Comparison of ENCODE assay signal across 8 cellular contexts in genomic region chr12:120469450-120470149, GRCh38. TPM values are rescaled to one million over a fixed set of nuclear protein-coding genes. Genes with fewer than 3 reads are reported as not detected.
A peak's percentile ranks its signal among the peaks of the same experiment; 100 is the strongest.
DNase-seq lines count a peak whose midpoint lies in the region; ATAC-seq and TF ChIP-seq lines count a peak whose summit lies in the region.

TSS of gene SRSF9 (minus strand) at chr12:120469748. CDS start at chr12:120469609, 139 bp downstream.

- H3K4me1 ChIP-seq in adipocyte (ENCODE audit: control insufficient read depth, insufficient read depth, low read length) (peaks cover 29% of the 10 kb centered on the region), heart left ventricle (peaks cover 0 to 45% (median 31%) of the 10 kb centered on the region in 12 donors), upper lobe of left lung (peaks cover 24 to 38% (median 30%) of the 10 kb centered on the region in 4 donors)

- WGBS in heart left ventricle, 4 donors, result 0 to 1% (median 0%) methylated on average over 46 to 88 of the region's 88 CpGs
- WGBS in upper lobe of left lung, 2 donors, result 0 to 4% methylated on average over 18 to 29 of the region's 88 CpGs

- no peaks in the 10 kb centered on the region for H3K9me3 ChIP-seq in adipocyte (ENCODE audit: control insufficient read depth, low read length)
- no peaks in the 10 kb centered on the region for H3K9me3 ChIP-seq in heart left ventricle
- no peaks in the 10 kb centered on the region for H3K9me3 ChIP-seq in upper lobe of left lung

- TF ChIP-seq EP300 in upper lobe of left lung (IDR thresholded peaks at IDR 0.05), result peak in 1 of 4 donors; percentile 46

- H3K27me3 ChIP-seq in adipocyte (replicated peaks; ENCODE audit: control insufficient read depth, insufficient read depth, low read length) (no peaks in the 10 kb centered on the region), heart left ventricle (no peaks in the 10 kb centered on the region), upper lobe of left lung (no peaks in the 10 kb centered on the region)

- ATAC-seq in HG02798 (IDR thresholded peaks at IDR 0.05; ENCODE audit: poor library complexity, unreplicated experiment), result peak; percentile 82
- peak; percentile 95 to 98 (median 96) for ATAC-seq in heart left ventricle
- ATAC-seq in upper lobe of left lung (ENCODE audit: low FRiP score in 2 of 2), result peak; percentile 96 to 97

- H3K27ac ChIP-seq in heart left ventricle (peak within 1 kb of the TSS; percentile 76 to 96 (median 92)), upper lobe of left lung (peak within 1 kb of the TSS; percentile 93 to 98 (median 95))

- TF ChIP-seq CTCF in GM12874 (IDR thresholded peaks at IDR 0.05; ENCODE audit: insufficient read depth, low read depth, low read length) (peak; percentile 99), heart left ventricle (IDR thresholded peaks at IDR 0.05) (peak; percentile 84 to 100 (median 94)), upper lobe of left lung (IDR thresholded peaks at IDR 0.05) (peak; percentile 85 to 98 (median 97))

- intact Hi-C loops in heart left ventricle (cut with DNase I), result loop anchor here in 3 of 10 donors (2.0 to 10.0 kb wide), 3 partner anchors 25 to 95 kb away; partner anchors contain the start of gene DYNLL1 (in 1 of the 3)
- intact Hi-C loops in posterior cingulate gyrus (cut with DNase I), result loop anchor here (1.0 to 10.0 kb wide), 2 partner anchors 27 to 65 kb away; partner anchors contain the start of genes DYNLL1 and RNF10

- peak within 1 kb of the TSS; percentile 91 for H3K4me3 ChIP-seq in adipocyte (ENCODE audit: low read length)
- H3K4me3 ChIP-seq in heart left ventricle, result peak within 1 kb of the TSS; percentile 63 to 99 (median 92)
- peak within 1 kb of the TSS; percentile 64 to 93 (median 88) for H3K4me3 ChIP-seq in upper lobe of left lung

- DNase-seq in NCI-H1417 treated with DMSO at 0.1 percent for 48 hours (lab: John Stamatoyannopoulos, UW) (peak; percentile 66), SW480 (ENCODE audit: low spot score) (peak; percentile 93), adipocyte (ENCODE audit: low read depth) (peak; percentile 99), heart left ventricle (peak; percentile 96 to 99 (median 97)), posterior cingulate gyrus (peak; percentile 93 to 99 (median 96)), upper lobe of left lung (peak; percentile 97 to 100)

- H3K9ac ChIP-seq in adipocyte (ENCODE audit: low read length), result peak within 1 kb of the TSS; percentile 94

- TF ChIP-seq POLR2A in heart left ventricle (IDR thresholded peaks at IDR 0.05) (peak in 1 of 2 donors; percentile 61), upper lobe of left lung (IDR thresholded peaks at IDR 0.05) (peak in 3 of 4 donors; percentile 70 to 85 (median 85))

- peaks cover 18% of the 10 kb centered on the region for H3K36me3 ChIP-seq in adipocyte (ENCODE audit: control insufficient read depth, insufficient read depth, low read length, severe bottlenecking)
- H3K36me3 ChIP-seq in heart left ventricle, result peaks cover 0 to 31% (median 26%) of the 10 kb centered on the region in 9 donors
- H3K36me3 ChIP-seq in upper lobe of left lung, result peaks cover 8 to 29% (median 16%) of the 10 kb centered on the region in 4 donors

RNA-seq across cellular contexts. Expression of gene SRSF9, which starts in this region (rescaled TPM):
- total RNA-seq in heart left ventricle (10 to 100 TPM; 14.8 to 67.1 (median 33.7) TPM), upper lobe of left lung (100 to 1,000 TPM in 4 of 6 donors, 10 to 100 TPM in 2; 74.5 to 127 (median 107) TPM)
- 10 to 100 TPM; 27.2 to 39.1 TPM for polyA plus RNA-seq in heart left ventricle

Comparison
In these comparisons a context has a peak if more than half of its experiments do, and no peak if none do; other contexts are left out.
1. Peak in every context shown above with its lines: DNase-seq, ATAC-seq, H3K4me3 ChIP-seq and H3K27ac ChIP-seq.